In the genomic region with DNA sequence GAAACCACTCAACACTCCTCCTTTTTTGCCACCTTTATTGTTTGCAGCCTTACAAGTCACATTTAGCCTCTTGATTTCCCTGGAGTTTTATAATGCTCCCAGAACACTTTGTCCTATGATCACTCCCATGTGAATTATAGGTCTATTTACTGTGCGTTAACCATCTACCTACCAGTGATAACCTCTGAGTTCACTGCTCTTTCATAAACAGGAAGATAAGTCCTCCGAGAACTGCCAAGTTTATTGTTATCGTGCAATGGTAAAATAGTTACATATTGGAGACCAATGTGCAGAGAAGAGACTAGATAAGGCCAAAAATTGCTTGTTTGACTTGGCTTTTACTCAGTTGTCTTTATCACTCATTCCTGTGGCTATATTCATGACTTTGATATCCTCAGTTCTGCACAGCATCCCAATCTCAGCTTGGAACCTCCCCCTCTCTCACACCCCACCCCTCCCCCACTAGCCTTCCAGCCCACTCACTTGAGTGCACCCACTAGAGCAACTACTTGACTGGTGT, we compare ENCODE assay signal across 1 cellular context.
A peak's percentile ranks its signal among the peaks of the same experiment; 100 is the strongest.
TF ChIP-seq lines count a peak whose summit lies in the region.

No MANE protein-coding gene starts in this region.

TF ChIP-seq in liver, 16 proteins besides CTCF, POLR2A, EP300 and RAD21 (continued from another document):
- TF ChIP-seq REST (IDR thresholded peaks at IDR 0.05): peak; percentile 68
- TF ChIP-seq, protein P1, sequence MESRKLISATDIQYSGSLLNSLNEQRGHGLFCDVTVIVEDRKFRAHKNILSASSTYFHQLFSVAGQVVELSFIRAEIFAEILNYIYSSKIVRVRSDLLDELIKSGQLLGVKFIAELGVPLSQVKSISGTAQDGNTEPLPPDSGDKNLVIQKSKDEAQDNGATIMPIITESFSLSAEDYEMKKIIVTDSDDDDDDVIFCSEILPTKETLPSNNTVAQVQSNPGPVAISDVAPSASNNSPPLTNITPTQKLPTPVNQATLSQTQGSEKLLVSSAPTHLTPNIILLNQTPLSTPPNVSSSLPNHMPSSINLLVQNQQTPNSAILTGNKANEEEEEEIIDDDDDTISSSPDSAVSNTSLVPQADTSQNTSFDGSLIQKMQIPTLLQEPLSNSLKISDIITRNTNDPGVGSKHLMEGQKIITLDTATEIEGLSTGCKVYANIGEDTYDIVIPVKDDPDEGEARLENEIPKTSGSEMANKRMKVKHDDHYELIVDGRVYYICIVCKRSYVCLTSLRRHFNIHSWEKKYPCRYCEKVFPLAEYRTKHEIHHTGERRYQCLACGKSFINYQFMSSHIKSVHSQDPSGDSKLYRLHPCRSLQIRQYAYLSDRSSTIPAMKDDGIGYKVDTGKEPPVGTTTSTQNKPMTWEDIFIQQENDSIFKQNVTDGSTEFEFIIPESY (IDR thresholded peaks at IDR 0.05): peak; percentile 91
- TF ChIP-seq FOXA2 (IDR thresholded peaks at IDR 0.05): peak; percentile 95
- TF ChIP-seq, protein P2, sequence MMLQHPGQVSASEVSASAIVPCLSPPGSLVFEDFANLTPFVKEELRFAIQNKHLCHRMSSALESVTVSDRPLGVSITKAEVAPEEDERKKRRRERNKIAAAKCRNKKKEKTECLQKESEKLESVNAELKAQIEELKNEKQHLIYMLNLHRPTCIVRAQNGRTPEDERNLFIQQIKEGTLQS (IDR thresholded peaks at IDR 0.05): peak; percentile 69
- TF ChIP-seq YY1 (IDR thresholded peaks at IDR 0.05): peak; percentile 80
- peak; percentile 97 for TF ChIP-seq SP1 (IDR thresholded peaks at IDR 0.05)
- TF ChIP-seq HNF4A (conservative IDR thresholded peaks at IDR 0.05): peak; percentile 91 to 96
- TF ChIP-seq NR2F2 (IDR thresholded peaks at IDR 0.05): peak; percentile 88
- TF ChIP-seq JUND (IDR thresholded peaks at IDR 0.05): peak; percentile 84 to 93
- peak in 1 of 2 donors; percentile 70 for TF ChIP-seq GABPA (IDR thresholded peaks at IDR 0.05 in 1 of 2, conservative IDR thresholded peaks at IDR 0.05 in 1 of 2)
- TF ChIP-seq FOXA1 (IDR thresholded peaks at IDR 0.05): peak; percentile 98
- TF ChIP-seq, protein P3, sequence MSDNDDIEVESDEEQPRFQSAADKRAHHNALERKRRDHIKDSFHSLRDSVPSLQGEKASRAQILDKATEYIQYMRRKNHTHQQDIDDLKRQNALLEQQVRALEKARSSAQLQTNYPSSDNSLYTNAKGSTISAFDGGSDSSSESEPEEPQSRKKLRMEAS (IDR thresholded peaks at IDR 0.05): peak; percentile 88
- TF ChIP-seq EGR1 (IDR thresholded peaks at IDR 0.05; ENCODE audit: low read depth in 2 of 2): peak in 1 of 2 donors; percentile 72
- TF ChIP-seq RXRA (IDR thresholded peaks at IDR 0.05): peak; percentile 96 to 99
- peak; percentile 79 for TF ChIP-seq HNF4G (IDR thresholded peaks at IDR 0.05)
